8 cellular contexts compared by ENCODE assay signal in genomic region chr12:102676812-102677211, GRCh38.
"Had no signal": no experiment of that assay in that cellular context is flagged by ENCODE, and none has a peak within 500 bp of the region (broad histone marks: within the 10 kb centered on the region; RNA-seq: fewer than 3 reads in every experiment).

No MANE protein-coding gene starts in this region.

- H3K4me3 ChIP-seq: GM12878 had no signal

- DNase-seq: GDM1, GF-D8 had no signal

- ATAC-seq: GM12878 had no signal

- FAIRE-seq: G401.6, GM12878, GM12891, GM12892, GM18507, GM19239 had no signal
